22 cellular contexts compared by ENCODE assay signal in genomic region chr15:33357845-33358244, GRCh38. TPM values are rescaled to one million over a fixed set of nuclear protein-coding genes. Genes with fewer than 3 reads are reported as not detected.
"Had no signal": no experiment of that assay in that cellular context is flagged by ENCODE, and none has a peak within 500 bp of the region (broad histone marks: within the 10 kb centered on the region; RNA-seq: fewer than 3 reads in every experiment).

No MANE protein-coding gene starts in this region.

- H3K36me3 Mint-ChIP-seq: activated naive CD8-positive, alpha-beta T cell treated with anti-CD3 and anti-CD28 coated beads for 36 hours; immature natural killer cell; naive B cell had no signal

- H3K9me3 Mint-ChIP-seq: activated naive CD8-positive, alpha-beta T cell treated with anti-CD3 and anti-CD28 coated beads for 36 hours; activated T-cell treated with anti-CD3 and anti-CD28 coated beads, Interleukin-2, amount 50 U/mL, for 4 hours; T-helper 1 cell treated with Interleukin-12 subunit alpha and Interleukin-12 subunit beta and Interleukin-4 antibody, amounts not matched to agents 30 μg/mL and 1 μg/mL, for 36 hours had no signal

- H3K4me1 ChIP-seq: sigmoid colon, spleen, upper lobe of right lung had no signal

- ATAC-seq: activated T-cell treated with anti-CD3 and anti-CD28 coated beads, Interleukin-2, amount 50 U/mL, for 4 hours; left ventricle myocardium superior; upper lobe of right lung had no signal

- DNase-seq: activated CD4-positive, alpha-beta T cell treated with anti-CD3 and anti-CD28 coated beads for 4 hours; activated CD4-positive, alpha-beta T cell treated with anti-CD3 and anti-CD28 coated beads, Interleukin-2, amount 50 U/mL, for 48 hours; activated CD4-positive, CD25-positive, alpha-beta regulatory T cell; activated CD8-positive, alpha-beta memory T cell treated with anti-CD3 and anti-CD28 coated beads, Interleukin-2, amount 50 U/mL, for 48 hours; activated naive CD4-positive, alpha-beta T cell treated with Interleukin-2 at 50 U/mL for 16 hours; activated naive CD8-positive, alpha-beta T cell treated with anti-CD3 and anti-CD28 coated beads for 36 hours; activated T-cell treated with anti-CD3 and anti-CD28 coated beads, Interleukin-2, amount 50 U/mL, for 4 hours; caudate nucleus; dermis blood vessel endothelial cell; immature natural killer cell; left ventricle myocardium superior; naive B cell; retina; sigmoid colon; spleen; stimulated activated CD4-positive, alpha-beta T cell treated with anti-CD3 and anti-CD28 coated beads, Interleukin-4, amount 100 ng/mL, for 1 hour; stimulated activated naive CD4-positive, alpha-beta T cell treated with Interleukin-2 at 50 U/mL for 16 hours; upper lobe of right lung had no signal

- H3K27me3 ChIP-seq: sigmoid colon, spleen, upper lobe of right lung had no signal

- H3K36me3 ChIP-seq: sigmoid colon, spleen, upper lobe of right lung had no signal

- H3K27me3 Mint-ChIP-seq: activated naive CD8-positive, alpha-beta T cell treated with anti-CD3 and anti-CD28 coated beads for 36 hours had no signal

- H3K27ac ChIP-seq: epithelial cell of prostate, sigmoid colon, spleen, upper lobe of right lung had no signal

- H3K4me3 Mint-ChIP-seq: activated naive CD8-positive, alpha-beta T cell treated with anti-CD3 and anti-CD28 coated beads for 36 hours; activated T-cell treated with anti-CD3 and anti-CD28 coated beads, Interleukin-2, amount 50 U/mL, for 4 hours; immature natural killer cell; naive B cell; T-helper 1 cell treated with Interleukin-12 subunit alpha and Interleukin-12 subunit beta and Interleukin-4 antibody, amounts not matched to agents 30 μg/mL and 1 μg/mL, for 36 hours had no signal

- H3K4me1 Mint-ChIP-seq: activated naive CD8-positive, alpha-beta T cell treated with anti-CD3 and anti-CD28 coated beads for 36 hours; immature natural killer cell; naive B cell had no signal

- H3K4me3 ChIP-seq: sigmoid colon, spleen, upper lobe of right lung had no signal

- H3K9me3 ChIP-seq: sigmoid colon, spleen, upper lobe of right lung had no signal

- H3K27ac Mint-ChIP-seq: activated naive CD8-positive, alpha-beta T cell treated with anti-CD3 and anti-CD28 coated beads for 36 hours; immature natural killer cell; naive B cell; T-helper 1 cell treated with Interleukin-12 subunit alpha and Interleukin-12 subunit beta and Interleukin-4 antibody, amounts not matched to agents 30 μg/mL and 1 μg/mL, for 36 hours had no signal

RNA-seq across cellular contexts. Expression of gene RYR3, which starts 47.1 kb away (rescaled TPM):
- total RNA-seq: activated CD8-positive, alpha-beta memory T cell treated with anti-CD3 and anti-CD28 coated beads for 36 hours; activated naive CD8-positive, alpha-beta T cell treated with anti-CD3 and anti-CD28 coated beads for 36 hours; activated T-cell treated with anti-CD3 and anti-CD28 coated beads, Interleukin-2, amount 50 U/mL, for 4 hours; dermis blood vessel endothelial cell had no signal
- polyA plus RNA-seq: fibroblast of lung had no signal
